Comparison of ENCODE assay signal across 6 cellular contexts in genomic region chr7:100475549-100475948, GRCh38. TPM values are rescaled to one million over a fixed set of nuclear protein-coding genes. Genes with fewer than 3 reads are reported as not detected.
DNase-seq lines count a peak whose midpoint lies in the region; ATAC-seq and TF ChIP-seq lines count a peak whose summit lies in the region.

No MANE protein-coding gene starts in this region.

- H3K27ac Mint-ChIP-seq in activated naive CD4-positive, alpha-beta T cell treated with anti-CD3 and anti-CD28 coated beads, Interleukin-2, amount 50 U/mL, for 72 hours = peak overlapping the region; percentile 90 to 93
- H3K27ac Mint-ChIP-seq in nephron = peak overlapping the region; percentile 15 to 80 (median 16)

- H3K4me2 ChIP-seq in DOHH2 (ENCODE audit: low read length) = peak overlapping the region; percentile 95

- no peak for ATAC-seq in activated naive CD4-positive, alpha-beta T cell treated with anti-CD3 and anti-CD28 coated beads, Interleukin-2, amount 50 U/mL, for 72 hours
- no peak for ATAC-seq in GM21528 (IDR thresholded peaks at IDR 0.05; ENCODE audit: low FRiP score, unreplicated experiment)

- H3K4me1 Mint-ChIP-seq in nephron = peaks cover 37% of the 10 kb centered on the region

- peaks cover 54% of the 10 kb centered on the region for H3K79me2 ChIP-seq in DOHH2 (ENCODE audit: control insufficient read depth, low read length)

- H3K4me3 Mint-ChIP-seq in nephron = peak overlapping the region; percentile 88 to 100 (median 91)

- peak overlapping the region; percentile 96 for H3K4me3 ChIP-seq in DOHH2 (ENCODE audit: low read length)

- H3F3A ChIP-seq in DOHH2 (ENCODE audit: control insufficient read depth, insufficient read depth) = peaks cover 3% of the 10 kb centered on the region; the same call in 1 of the 2 replicates

- no peak for DNase-seq in activated naive CD4-positive, alpha-beta T cell treated with anti-CD3 and anti-CD28 coated beads, Interleukin-2, amount 50 U/mL, for 72 hours (ENCODE audit: low spot score in 2 of 2)
- DNase-seq in cerebellar nuclear complex (lab: John Stamatoyannopoulos, UW) (no peak), NOMO-1 treated with dmso at 0.1 percent for 144 hours (lab: John Stamatoyannopoulos, UW; ENCODE audit: unreplicated experiment) (no peak)

- H3K9me3 ChIP-seq in DOHH2 (ENCODE audit: control insufficient read depth, insufficient read depth, low read length) = no peaks in the 10 kb centered on the region

- TF ChIP-seq CTCF in DOHH2 (IDR thresholded peaks at IDR 0.05; ENCODE audit: low read depth, low read length, poor library complexity, severe bottlenecking) (no peak), nephron (IDR thresholded peaks at IDR 0.05; ENCODE audit: unreplicated experiment in 3 of 3) (no peak)

- peak overlapping the region; percentile 17; the same call in 1 of the 2 replicates for H3K27ac ChIP-seq in DOHH2 (ENCODE audit: low read depth, low read length)

- H3K27me3 Mint-ChIP-seq in nephron (ENCODE audit: low read depth) = no peaks in the 10 kb centered on the region

- H3K27me3 ChIP-seq in DOHH2 (ENCODE audit: control insufficient read depth, low read length) = no peaks in the 10 kb centered on the region

- H3K36me3 ChIP-seq in DOHH2 (ENCODE audit: control insufficient read depth, low read length) = peaks cover 71% of the 10 kb centered on the region

- peaks cover 10 to 24% of the 10 kb centered on the region in 2 donors for H3K36me3 Mint-ChIP-seq in activated naive CD4-positive, alpha-beta T cell treated with anti-CD3 and anti-CD28 coated beads, Interleukin-2, amount 50 U/mL, for 72 hours
- H3K36me3 Mint-ChIP-seq in nephron (ENCODE audit: low read depth) = peaks cover 18% of the 10 kb centered on the region

- H3K4me1 ChIP-seq in DOHH2 (ENCODE audit: control insufficient read depth, low read length) = peaks cover 58% of the 10 kb centered on the region

- no peaks in the 10 kb centered on the region for H3K9me2 ChIP-seq in DOHH2 (replicated peaks; ENCODE audit: control insufficient read depth, low read length)

- no peaks in the 10 kb centered on the region for H3K9me3 Mint-ChIP-seq in activated naive CD4-positive, alpha-beta T cell treated with anti-CD3 and anti-CD28 coated beads, Interleukin-2, amount 50 U/mL, for 72 hours
- H3K9me3 Mint-ChIP-seq in nephron = no peaks in the 10 kb centered on the region

- H4K20me1 ChIP-seq in DOHH2 (ENCODE audit: control insufficient read depth, insufficient read depth, low read depth, low read length) = peaks cover 29% of the 10 kb centered on the region

RNA-seq across cellular contexts. Expression of gene TSC22D4, which starts 3.5 kb away (rescaled TPM):
- total RNA-seq in activated naive CD4-positive, alpha-beta T cell treated with anti-CD3 and anti-CD28 coated beads, Interleukin-2, amount 50 U/mL, for 72 hours = 10 to 100 TPM; 96.2 to 99.9 TPM

RNA-seq across cellular contexts. Expression of gene NYAP1, which starts 8.2 kb away (rescaled TPM):
- total RNA-seq in activated naive CD4-positive, alpha-beta T cell treated with anti-CD3 and anti-CD28 coated beads, Interleukin-2, amount 50 U/mL, for 72 hours = 1 to 10 TPM in 1 of 2 donors, under 1 TPM in 1; 0.89 to 1.0 TPM

RNA-seq across cellular contexts. Expression of gene SPACDR, which starts 11.5 kb away (rescaled TPM):
- total RNA-seq in activated naive CD4-positive, alpha-beta T cell treated with anti-CD3 and anti-CD28 coated beads, Interleukin-2, amount 50 U/mL, for 72 hours = 1 to 10 TPM; 7.7 to 9.9 TPM

RNA-seq across cellular contexts. Expression of gene PPP1R35, which starts 39.3 kb away (rescaled TPM):
- 10 to 100 TPM; 38.7 to 52.5 TPM for total RNA-seq in activated naive CD4-positive, alpha-beta T cell treated with anti-CD3 and anti-CD28 coated beads, Interleukin-2, amount 50 U/mL, for 72 hours

RNA-seq across cellular contexts. Expression of gene MEPCE, which starts 45.9 kb away (rescaled TPM):
- total RNA-seq in activated naive CD4-positive, alpha-beta T cell treated with anti-CD3 and anti-CD28 coated beads, Interleukin-2, amount 50 U/mL, for 72 hours = 10 to 100 TPM; 53.0 to 83.5 TPM
